ENCODE assay signal across 8 cellular contexts in the genomic region with DNA sequence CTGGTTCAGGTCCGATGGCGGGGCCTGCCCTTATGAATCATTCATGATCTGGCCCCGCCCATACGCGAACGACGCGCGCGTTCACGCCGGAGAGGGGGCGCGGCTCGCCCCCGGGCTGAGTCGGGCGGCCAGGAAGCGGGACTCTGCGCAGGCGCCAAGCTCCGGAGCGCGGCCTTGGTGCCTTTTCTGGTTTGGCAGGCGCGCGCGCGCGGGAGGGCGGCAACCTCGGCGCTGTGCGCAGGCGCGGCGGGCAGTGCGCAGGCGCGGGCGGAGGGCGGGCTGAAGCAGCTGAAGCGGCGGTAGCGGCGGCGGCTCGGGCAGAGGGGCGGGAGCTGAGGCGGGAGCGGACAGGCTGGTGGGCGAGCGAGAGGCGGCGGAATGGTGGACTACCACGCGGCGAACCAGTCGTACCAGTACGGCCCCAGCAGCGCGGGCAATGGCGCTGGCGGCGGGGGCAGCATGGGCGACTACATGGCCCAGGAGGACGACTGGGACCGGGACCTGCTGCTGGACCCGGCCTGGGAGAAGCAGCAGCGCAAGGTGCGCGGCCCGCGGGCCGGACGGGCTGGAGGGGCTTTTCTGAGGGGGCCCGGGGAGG. TPM values are rescaled to one million over a fixed set of nuclear protein-coding genes. Genes with fewer than 3 reads are reported as not detected.
DNase-seq lines count a peak whose midpoint lies in the region; ATAC-seq and TF ChIP-seq lines count a peak whose summit lies in the region.

A gene (plus strand): TSS at position 282 of the 598 bp plus-strand sequence. CDS start 97 bp downstream, at position 379.

- H3K36me3 Mint-ChIP-seq in T-helper 1 cell treated with Interleukin-12 subunit alpha and Interleukin-12 subunit beta and Interleukin-4 antibody, amounts not matched to agents 30 μg/mL and 1 μg/mL, for 36 hours (ENCODE audit: low read depth), result peaks cover 19% of the 10 kb centered on the region
- H3K36me3 Mint-ChIP-seq in progenitor cell of endocrine pancreas (ENCODE audit: insufficient read depth), result no peaks in the 10 kb centered on the region

- H3K4me1 ChIP-seq in upper lobe of right lung, result peaks cover 35% of the 10 kb centered on the region

- no peaks in the 10 kb centered on the region for H3K27me3 ChIP-seq in upper lobe of right lung

- H3K27ac Mint-ChIP-seq in T-helper 1 cell treated with Interleukin-12 subunit alpha and Interleukin-12 subunit beta and Interleukin-4 antibody, amounts not matched to agents 30 μg/mL and 1 μg/mL, for 36 hours, result peak within 1 kb of the TSS; percentile 87
- peak within 1 kb of the TSS; percentile 96 for H3K27ac Mint-ChIP-seq in progenitor cell of endocrine pancreas

- intact Hi-C loops in left cardiac atrium (cut with DNase I) (loop anchor here (5.0 to 10.0 kb wide), 5 partner anchors 60 to 277 kb away; a partner anchor contains a TSS), upper lobe of right lung (cut with DNase I) (no loop called here)

- H3K9me3 Mint-ChIP-seq in T-helper 1 cell treated with Interleukin-12 subunit alpha and Interleukin-12 subunit beta and Interleukin-4 antibody, amounts not matched to agents 30 μg/mL and 1 μg/mL, for 36 hours, result no peaks in the 10 kb centered on the region
- H3K9me3 Mint-ChIP-seq in progenitor cell of endocrine pancreas (ENCODE audit: low read depth), result no peaks in the 10 kb centered on the region

- no peaks in the 10 kb centered on the region for H3K27me3 Mint-ChIP-seq in T-helper 1 cell treated with Interleukin-12 subunit alpha and Interleukin-12 subunit beta and Interleukin-4 antibody, amounts not matched to agents 30 μg/mL and 1 μg/mL, for 36 hours (ENCODE audit: low read depth)
- no peaks in the 10 kb centered on the region for H3K27me3 Mint-ChIP-seq in progenitor cell of endocrine pancreas

- ATAC-seq in HG02870 (IDR thresholded peaks at IDR 0.05; ENCODE audit: unreplicated experiment) (peak; percentile 80), left cardiac atrium (peak; percentile 91 to 92), upper lobe of right lung (peak; percentile 94)

- peak; percentile 96 for TF ChIP-seq POLR2A in GM15510 (IDR thresholded peaks at IDR 0.05; ENCODE audit: borderline replicate concordance, extremely low read depth, insufficient read length)

- DNase-seq in NCI-H146 treated with DMSO at 0.1 percent for 48 hours (lab: John Stamatoyannopoulos, UW; ENCODE audit: unreplicated experiment) (peak; percentile 86), amniotic stem cell (lab: John Stamatoyannopoulos, UW) (peak; percentile 90), left cardiac atrium (peak; percentile 99), progenitor cell of endocrine pancreas (ENCODE audit: low spot score, unreplicated experiment) (peak; percentile 100), upper lobe of right lung (peak; percentile 100)

- peak within 1 kb of the TSS; percentile 80 for H3K27ac ChIP-seq in upper lobe of right lung

- H3K4me3 Mint-ChIP-seq in T-helper 1 cell treated with Interleukin-12 subunit alpha and Interleukin-12 subunit beta and Interleukin-4 antibody, amounts not matched to agents 30 μg/mL and 1 μg/mL, for 36 hours, result peak within 1 kb of the TSS; percentile 97
- H3K4me3 Mint-ChIP-seq in progenitor cell of endocrine pancreas (ENCODE audit: low read depth), result peak within 1 kb of the TSS; percentile 99

- TF ChIP-seq CTCF in progenitor cell of endocrine pancreas (IDR thresholded peaks at IDR 0.05; ENCODE audit: unreplicated experiment) (no peak), upper lobe of right lung (IDR thresholded peaks at IDR 0.05) (no peak)

- no peaks in the 10 kb centered on the region for H3K36me3 ChIP-seq in upper lobe of right lung

- peak within 1 kb of the TSS; percentile 88 for H3K4me3 ChIP-seq in upper lobe of right lung

- peaks cover 39% of the 10 kb centered on the region for H3K4me1 Mint-ChIP-seq in T-helper 1 cell treated with Interleukin-12 subunit alpha and Interleukin-12 subunit beta and Interleukin-4 antibody, amounts not matched to agents 30 μg/mL and 1 μg/mL, for 36 hours (ENCODE audit: low read depth)
- H3K4me1 Mint-ChIP-seq in progenitor cell of endocrine pancreas (ENCODE audit: low read depth), result peaks cover 38% of the 10 kb centered on the region

- H3K9me3 ChIP-seq in upper lobe of right lung, result no peaks in the 10 kb centered on the region

RNA-seq across cellular contexts. Expression of the gene that starts here (rescaled TPM):
- total RNA-seq in left cardiac atrium, result 100 to 1,000 TPM; 160 to 333 TPM
- 639 and 657 TPM in 2 replicates for total RNA-seq in progenitor cell of endocrine pancreas
- total RNA-seq in upper lobe of right lung, result 565 TPM

Comparison
In these comparisons a context has a peak if more than half of its experiments do, and no peak if none do; other contexts are left out.
1. Peak in every context shown above with its lines: DNase-seq, ATAC-seq, H3K4me3 ChIP-seq and H3K27ac ChIP-seq.